In genomic region chr7:98339043-98339442, GRCh38 we compare ENCODE assay signal across 25 cellular contexts.
"Had no signal": no experiment of that assay in that cellular context is flagged by ENCODE, and none has a peak within 500 bp of the region (broad histone marks: within the 10 kb centered on the region; RNA-seq: fewer than 3 reads in every experiment).

No MANE protein-coding gene starts in this region.

- H3K4me1 ChIP-seq: esophagus muscularis mucosa, foreskin keratinocyte, gastroesophageal sphincter, heart left ventricle, left ventricle myocardium inferior, lower lobe of right lung had no signal

- H3K36me3 ChIP-seq: esophagus muscularis mucosa, gastroesophageal sphincter, heart left ventricle, left ventricle myocardium inferior, lower lobe of right lung had no signal

- H3K27me3 ChIP-seq: esophagus muscularis mucosa, foreskin keratinocyte, gastroesophageal sphincter, heart left ventricle, hepatocyte had no signal

- H3K4me3 ChIP-seq: coronary artery, dorsolateral prefrontal cortex, esophagus muscularis mucosa, gastroesophageal sphincter, heart left ventricle, hepatocyte, left ventricle myocardium inferior, lower lobe of right lung, mucosa of descending colon had no signal

- DNase-seq: dermis blood vessel endothelial cell; dorsolateral prefrontal cortex; effector CD4-positive, alpha-beta T cell; effector memory CD4-positive, alpha-beta T cell; foreskin keratinocyte; heart left ventricle; hypothalamus; immature natural killer cell; islet precursor cell; kidney; kidney glomerular epithelial cell; left colon; left ventricle myocardium inferior; lower lobe of right lung; mesenchymal stem cell; mucosa of descending colon; naive B cell had no signal

- H3K27ac ChIP-seq: coronary artery, dorsolateral prefrontal cortex, esophagus muscularis mucosa, foreskin keratinocyte, gastroesophageal sphincter, heart left ventricle, hepatocyte, left ventricle myocardium inferior, lower lobe of right lung had no signal

- H3K4me2 ChIP-seq: hepatocyte had no signal

- H2AFZ ChIP-seq: hepatocyte had no signal

- ATAC-seq: foreskin keratinocyte, gastroesophageal sphincter, heart left ventricle, left colon, left lobe of liver, lower lobe of right lung, mucosa of descending colon had no signal

- H3K9me3 ChIP-seq: gastroesophageal sphincter, lower lobe of right lung, mucosa of descending colon had no signal

- FAIRE-seq: colon, endothelial cell of umbilical vein, frontal cortex, kidney had no signal
